In genomic region chr17:80791758-80792284, GRCh38 we compare ENCODE assay signal across 9 cellular contexts.
DNase-seq lines count a peak whose midpoint lies in the region; ATAC-seq and TF ChIP-seq lines count a peak whose summit lies in the region.
"Had no signal": no experiment of that assay in that cellular context is flagged by ENCODE, and none has a peak within 500 bp of the region (broad histone marks: within the 10 kb centered on the region; RNA-seq: fewer than 3 reads in every experiment).

No MANE protein-coding gene starts in this region.

- no peak for TF ChIP-seq POLR2A in thyroid gland (IDR thresholded peaks at IDR 0.05)

- DNase-seq in EH (ENCODE audit: low read depth) = peak; percentile 99
- peak; percentile 89 to 95 for DNase-seq in SW 1271 (lab: John Stamatoyannopoulos, UW)
- DNase-seq in cardiac fibroblast (ENCODE audit: low read depth in 2 of 2) = peak; percentile 93 to 97
- DNase-seq in thyroid gland = peak; percentile 32 to 34
- DNase-seq in lower lobe of right lung = no peak
- DNase-seq in NCI-H2081 (lab: John Stamatoyannopoulos, UW) = no peak

- peaks cover 18% of the 10 kb centered on the region for H3K36me3 ChIP-seq in mesodermal cell (ENCODE audit: control insufficient read depth, insufficient read depth, low read length)
- no peaks in the 10 kb centered on the region for H3K36me3 ChIP-seq in thyroid gland
- H3K36me3 ChIP-seq in lower lobe of right lung = peaks cover 7% of the 10 kb centered on the region

- WGBS in mesodermal cell (ENCODE audit: insufficient coverage in 2 of 2), 2 experiments = 83 to 94% methylated on average over 7 to 10 of the region's 11 CpGs
- 55 to 73% methylated on average over 11 of the region's 11 CpGs for WGBS in thyroid gland, 2 donors

- no peak for TF ChIP-seq CTCF in cardiac fibroblast (IDR thresholded peaks at IDR 0.05; ENCODE audit: low read depth, low read length)
- TF ChIP-seq CTCF in thyroid gland (IDR thresholded peaks at IDR 0.05) = no peak
- TF ChIP-seq CTCF in lower lobe of right lung (IDR thresholded peaks at IDR 0.05) = no peak

- H3K27ac ChIP-seq in mesodermal cell (ENCODE audit: low read depth, low read length, severe bottlenecking) = peak overlapping the region; percentile 79
- peak overlapping the region; percentile 34 to 64 (median 60) for H3K27ac ChIP-seq in thyroid gland
- H3K27ac ChIP-seq in lower lobe of right lung = no peak overlapping the region
- H3K27ac ChIP-seq: HL-60 had no signal

- H3K4me3 ChIP-seq in cardiac fibroblast (replicated peaks in 1 of 2; ENCODE audit: low read depth in 2 of 2, low read length in 2 of 2) (no peak overlapping the region), mesodermal cell (ENCODE audit: extremely low read depth, insufficient read depth, low read length, poor library complexity, severe bottlenecking) (no peak overlapping the region), thyroid gland (replicated peaks in 1 of 3) (no peak overlapping the region), lower lobe of right lung (no peak overlapping the region)

- H3K9me3 ChIP-seq in mesodermal cell (ENCODE audit: control insufficient read depth, low read length) = peaks cover 6% of the 10 kb centered on the region
- H3K9me3 ChIP-seq in thyroid gland = no peaks in the 10 kb centered on the region
- no peaks in the 10 kb centered on the region for H3K9me3 ChIP-seq in lower lobe of right lung

- H3K4me1 ChIP-seq in mesodermal cell (ENCODE audit: control insufficient read depth, insufficient read depth, low read length, poor library complexity, severe bottlenecking) = peaks cover 42% of the 10 kb centered on the region
- peaks cover 3 to 35% of the 10 kb centered on the region in 2 donors for H3K4me1 ChIP-seq in thyroid gland
- H3K4me1 ChIP-seq in lower lobe of right lung = peaks cover 54% of the 10 kb centered on the region

- intact Hi-C loops in thyroid gland (cut with DNase I) = no loop called here
- intact Hi-C loops in lower lobe of right lung (cut with DNase I) = no loop called here

- H3K27me3 ChIP-seq in thyroid gland = no peaks in the 10 kb centered on the region
- H3K27me3 ChIP-seq in lower lobe of right lung (ENCODE audit: low read depth) = no peaks in the 10 kb centered on the region

- ATAC-seq in lower lobe of right lung = no peak
- no peak for ATAC-seq in GM21786 (IDR thresholded peaks at IDR 0.05; ENCODE audit: unreplicated experiment)

Comparison
In these comparisons a context has a peak if more than half of its experiments do, and no peak if none do; other contexts are left out.
1. DNase-seq: peak in EH (single experiment), SW 1271 (2 of 2), cardiac fibroblast (2 of 2) and thyroid gland (2 of 2); none in lower lobe of right lung (single experiment) and NCI-H2081 (0 of 2).